ENCODE assay signal across 9 cellular contexts in genomic region chr15:37106490-37107001, GRCh38. TPM values are rescaled to one million over a fixed set of nuclear protein-coding genes. Genes with fewer than 3 reads are reported as not detected.
A peak's percentile ranks its signal among the peaks of the same experiment; 100 is the strongest.
DNase-seq lines count a peak whose midpoint lies in the region; ATAC-seq and TF ChIP-seq lines count a peak whose summit lies in the region.
"Had no signal": no experiment of that assay in that cellular context is flagged by ENCODE, and none has a peak within 500 bp of the region (broad histone marks: within the 10 kb centered on the region; RNA-seq: fewer than 3 reads in every experiment).

No MANE protein-coding gene starts in this region.

- in situ Hi-C loops in GM13977 (cut with MboI; ENCODE audit: low pct_unique_long_range_greater_than_20kb, low sequenced_read_pairs, unreplicated experiment): loop anchor here (10.0 to 25.0 kb wide), 4 partner anchors 222 to 1819 kb away; no protein-coding TSS in a partner anchor

- peak; percentile 49 for TF ChIP-seq CTCF in GM13977 (IDR thresholded peaks at IDR 0.05; ENCODE audit: extremely low read depth, insufficient read depth, missing control alignments)
- peak in 2 of 4 experiments; percentile 5 to 38 for TF ChIP-seq CTCF in gastroesophageal sphincter (IDR thresholded peaks at IDR 0.05)
- TF ChIP-seq CTCF in retinal pigment epithelial cell (conservative IDR thresholded peaks at IDR 0.05; ENCODE audit: low read depth, low read length): peak; percentile 38

- peaks cover 0 to 30% (median 0%) of the 10 kb centered on the region in 3 donors for H3K4me1 ChIP-seq in gastroesophageal sphincter

- peak overlapping the region; percentile 29 to 45 for H3K4me3 ChIP-seq in gastroesophageal sphincter
- peak overlapping the region; percentile 48 for H3K4me3 ChIP-seq in retinal pigment epithelial cell (ENCODE audit: low read length)

- DNase-seq in GM13977 (ENCODE audit: low spot score) (peak; percentile 56), RPMI8226 (peak; percentile 40), retinal pigment epithelial cell (ENCODE audit: low read depth) (no peak), NCI-H2029 (lab: John Stamatoyannopoulos, UW) (no peak), RKO (ENCODE audit: low spot score) (no peak), NCI-H1105 (lab: John Stamatoyannopoulos, UW) (no peak), NCI-H2171 (lab: John Stamatoyannopoulos, UW) (no peak)

- H3K27me3 ChIP-seq in gastroesophageal sphincter: no peaks in the 10 kb centered on the region

- ATAC-seq in gastroesophageal sphincter: no peak

- H3K27ac ChIP-seq in gastroesophageal sphincter: peak overlapping the region; percentile 68 to 98 (median 94)
- H3K27ac ChIP-seq: HL-60 had no signal

- 0 to 16% methylated on average over 10 to 19 of the region's 23 CpGs for WGBS in gastroesophageal sphincter (ENCODE audit: low coverage in 1 of 2), 2 donors

- no peak for TF ChIP-seq POLR2A in gastroesophageal sphincter (IDR thresholded peaks at IDR 0.05)

- H3K36me3 ChIP-seq in gastroesophageal sphincter: no peaks in the 10 kb centered on the region

- H3K9me3 ChIP-seq in gastroesophageal sphincter: no peaks in the 10 kb centered on the region

- no peak for TF ChIP-seq EP300 in gastroesophageal sphincter (IDR thresholded peaks at IDR 0.05)

RNA-seq across cellular contexts. Expression of gene MEIS2, which starts 6.2 kb away (rescaled TPM):
- total RNA-seq in gastroesophageal sphincter: 100 to 1,000 TPM in 1 of 4 donors, 10 to 100 TPM in 3; 43.1 to 108 (median 85.7) TPM

Comparison
In these comparisons a context has a peak if more than half of its experiments do, and no peak if none do; other contexts are left out.
1. DNase-seq: peak in GM13977 (single experiment) and RPMI8226 (single experiment); none in retinal pigment epithelial cell (single experiment), NCI-H2029 (single experiment), RKO (single experiment), NCI-H1105 (single experiment) and NCI-H2171 (single experiment).